Comparison of ENCODE assay signal across 8 cellular contexts in genomic region chr2:127293758-127294562, GRCh38. TPM values are rescaled to one million over a fixed set of nuclear protein-coding genes. Genes with fewer than 3 reads are reported as not detected.
A peak's percentile ranks its signal among the peaks of the same experiment; 100 is the strongest.
DNase-seq lines count a peak whose midpoint lies in the region; ATAC-seq and TF ChIP-seq lines count a peak whose summit lies in the region.

Gene ERCC3 (minus strand): TSS chr2:127294144. CDS start chr2:127294081, 63 bp downstream.

- no peaks in the 10 kb centered on the region for H3K9me3 ChIP-seq in OCI-LY3 (ENCODE audit: insufficient read depth, low read length)

- peaks cover 33% of the 10 kb centered on the region for H3K36me3 ChIP-seq in OCI-LY3 (replicated peaks; ENCODE audit: low read depth, low read length)

- H4K20me1 ChIP-seq in OCI-LY3 (ENCODE audit: insufficient read depth, low read length) = no peaks in the 10 kb centered on the region

- no peak for TF ChIP-seq CTCF in OCI-LY3 (IDR thresholded peaks at IDR 0.05; ENCODE audit: low read depth, low read length)

- DNase-seq in Caki2 (ENCODE audit: low read depth) (peak; percentile 74), HT-29 (ENCODE audit: low spot score) (peak; percentile 86), epidermal melanocyte (ENCODE audit: insufficient read length, low spot score) (peak; percentile 85), middle frontal gyrus (ENCODE audit: extremely low spot score, low spot score) (peak; percentile 65)
- peak; percentile 90 for DNase-seq in activated CD8-positive, alpha-beta memory T cell treated with anti-CD3 and anti-CD28 coated beads, Interleukin-2, amount 50 U/mL, for 48 hours
- peak; percentile 55 to 65 for DNase-seq in stimulated activated CD8-positive, alpha-beta memory T cell treated with anti-CD3 and anti-CD28 coated beads, Interleukin-2, amount 100 ng/mL, for 1 hour (ENCODE audit: low read depth in 2 of 2)

- H2AFZ ChIP-seq in OCI-LY3 (ENCODE audit: low read depth, low read length) = peak within 1 kb of the TSS; percentile 93

- peak within 1 kb of the TSS; percentile 81 for H3K9ac ChIP-seq in OCI-LY3 (ENCODE audit: low read length)

- H3K27me3 ChIP-seq in OCI-LY3 (ENCODE audit: low read depth, low read length) = no peaks in the 10 kb centered on the region

- peak within 1 kb of the TSS; percentile 96 for H3K4me3 ChIP-seq in OCI-LY3 (ENCODE audit: low read length)

- peak within 1 kb of the TSS; percentile 92 for H3K4me2 ChIP-seq in OCI-LY3 (ENCODE audit: low read length)

- peak; percentile 98 for ATAC-seq in GM21360 (IDR thresholded peaks at IDR 0.05; ENCODE audit: unreplicated experiment)

- H3K79me2 ChIP-seq in OCI-LY3 (ENCODE audit: low read length) = peaks cover 21% of the 10 kb centered on the region

- in situ Hi-C loops in Caki2 (cut with HindIII; ENCODE audit: low pct_unique_long_range_greater_than_20kb, low sequenced_read_pairs) = loop anchor here (10.0 kb wide), 1 partner anchor 69 kb away; the partner anchor contains the start of gene CYP27C1

- H3K27ac ChIP-seq in OCI-LY3 (ENCODE audit: low read length) = peak within 1 kb of the TSS; percentile 49

- H3K4me1 ChIP-seq in OCI-LY3 (ENCODE audit: low read length) = peaks cover 9% of the 10 kb centered on the region

RNA-seq across cellular contexts. Expression of gene ERCC3, which starts in this region (rescaled TPM):
- 24.1 and 49.6 TPM in 2 replicates for total RNA-seq in Caki2 (2014; rRNA removed; shearing (Covaris generic); ENCODE audit: low replicate concordance)
- total RNA-seq in HT-29 (2014; rRNA removed; shearing (Covaris generic)) = 28.7 and 28.8 TPM in 2 replicates

Comparison
In these comparisons a context has a peak if more than half of its experiments do, and no peak if none do; other contexts are left out.
1. Peak in every context shown above with its lines: DNase-seq, ATAC-seq, H3K4me3 ChIP-seq and H3K27ac ChIP-seq.